8 cellular contexts compared by ENCODE assay signal in genomic region chr20:18001131-18001921, GRCh38. TPM values are rescaled to one million over a fixed set of nuclear protein-coding genes. Genes with fewer than 3 reads are reported as not detected.
DNase-seq lines count a peak whose midpoint lies in the region; ATAC-seq and TF ChIP-seq lines count a peak whose summit lies in the region.

No MANE protein-coding gene starts in this region.

- TF ChIP-seq POLR2A in GM18505 (IDR thresholded peaks at IDR 0.05; ENCODE audit: borderline replicate concordance, extremely low read depth, insufficient read depth, insufficient read length) = no peak

- no peak overlapping the region for H3K27ac ChIP-seq in right atrium auricular region

- no peaks in the 10 kb centered on the region for H3K36me3 ChIP-seq in right atrium auricular region

- H3K4me3 ChIP-seq in astrocyte of the spinal cord (ENCODE audit: low read depth, low read length) (no peak overlapping the region), right atrium auricular region (no peak overlapping the region)

- H3K4me1 ChIP-seq in right atrium auricular region = peaks cover 0 to under 1% of the 10 kb centered on the region in 2 donors

- no peak overlapping the region for H3K4me3 Mint-ChIP-seq in stimulated activated naive B cell treated with anti-CD40 and anti-IgM and Interleukin-4, amounts not matched to agents 10 μg/mL and 1 μg/mL and 100 μg/mL, for 72 hours

- no peak for TF ChIP-seq CTCF in astrocyte of the spinal cord (IDR thresholded peaks at IDR 0.05; ENCODE audit: low read depth, low read length)
- TF ChIP-seq CTCF in right atrium auricular region (IDR thresholded peaks at IDR 0.05) = no peak

- DNase-seq in GOT3 (lab: John Stamatoyannopoulos, UW) (peak; percentile 81), astrocyte of the spinal cord (ENCODE audit: low read depth, low spot score) (peak; percentile 79), right atrium auricular region (ENCODE audit: low spot score) (peak; percentile 91), NCI-H1092 treated with DMSO at 0.1 percent for 48 hours (lab: John Stamatoyannopoulos, UW) (no peak), SK-N-DZ (ENCODE audit: low spot score) (no peak)
- no peak for DNase-seq in stimulated activated naive B cell treated with anti-CD40 and anti-IgM and Interleukin-4, amounts not matched to agents 10 μg/mL and 1 μg/mL and 100 μg/mL, for 72 hours

- in situ Hi-C loops in astrocyte of the spinal cord (cut with HindIII; ENCODE audit: low sequenced_read_pairs) = no loop called here

- H3K9me3 Mint-ChIP-seq in stimulated activated naive B cell treated with anti-CD40 and anti-IgM and Interleukin-4, amounts not matched to agents 10 μg/mL and 1 μg/mL and 100 μg/mL, for 72 hours = no peaks in the 10 kb centered on the region

- no peaks in the 10 kb centered on the region for H3K27me3 Mint-ChIP-seq in stimulated activated naive B cell treated with anti-CD40 and anti-IgM and Interleukin-4, amounts not matched to agents 10 μg/mL and 1 μg/mL and 100 μg/mL, for 72 hours

- no peaks in the 10 kb centered on the region for H3K9me3 ChIP-seq in right atrium auricular region

- H3K36me3 Mint-ChIP-seq in stimulated activated naive B cell treated with anti-CD40 and anti-IgM and Interleukin-4, amounts not matched to agents 10 μg/mL and 1 μg/mL and 100 μg/mL, for 72 hours = no peaks in the 10 kb centered on the region

- H3K27me3 ChIP-seq in right atrium auricular region = no peaks in the 10 kb centered on the region

- ATAC-seq in stimulated activated naive B cell treated with anti-CD40 and anti-IgM and Interleukin-4, amounts not matched to agents 10 μg/mL and 1 μg/mL and 100 μg/mL, for 72 hours (replicated peaks) = no peak
- ATAC-seq in GM18505 (IDR thresholded peaks at IDR 0.05; ENCODE audit: unreplicated experiment) (no peak), GM21367 (IDR thresholded peaks at IDR 0.05; ENCODE audit: unreplicated experiment) (no peak)

- peak overlapping the region; percentile 59 for H3K27ac Mint-ChIP-seq in stimulated activated naive B cell treated with anti-CD40 and anti-IgM and Interleukin-4, amounts not matched to agents 10 μg/mL and 1 μg/mL and 100 μg/mL, for 72 hours

- peaks cover 40 to 49% of the 10 kb centered on the region in 2 donors for H3K4me1 Mint-ChIP-seq in stimulated activated naive B cell treated with anti-CD40 and anti-IgM and Interleukin-4, amounts not matched to agents 10 μg/mL and 1 μg/mL and 100 μg/mL, for 72 hours

RNA-seq across cellular contexts. Expression of gene MGME1, which starts 32.5 kb away (rescaled TPM):
- 1 to 10 TPM; 2.7 to 7.1 TPM for total RNA-seq in right atrium auricular region
- 34.0 and 36.0 TPM in 2 replicates for polyA plus RNA-seq in SK-N-DZ (2014; cell fraction: cytosol; rRNA removed)
- polyA plus RNA-seq in SK-N-DZ (2014; cell fraction: nucleus; rRNA removed) = 24.1 and 28.0 TPM in 2 replicates

RNA-seq across cellular contexts. Expression of gene SNX5, which starts 32.7 kb away (rescaled TPM):
- 10 to 100 TPM; 37.3 to 50.3 TPM for total RNA-seq in right atrium auricular region
- 112 and 140 TPM in 2 replicates for polyA plus RNA-seq in SK-N-DZ (2014; cell fraction: cytosol; rRNA removed)
- 300 and 347 TPM in 2 replicates for polyA plus RNA-seq in SK-N-DZ (2014; cell fraction: nucleus; rRNA removed)

RNA-seq across cellular contexts. Expression of gene OVOL2, which starts 56.4 kb away (rescaled TPM):
- not detected for total RNA-seq in right atrium auricular region
- polyA plus RNA-seq in SK-N-DZ (2014; cell fraction: cytosol; rRNA removed) = not detected in 2 replicates
- polyA plus RNA-seq in SK-N-DZ (2014; cell fraction: nucleus; rRNA removed) = 1.7 TPM in 1 of 2 replicates, not detected in the other

Comparison
In these comparisons a context has a peak if more than half of its experiments do, and no peak if none do; other contexts are left out.
1. DNase-seq: peak in GOT3 (single experiment), astrocyte of the spinal cord (single experiment) and right atrium auricular region (single experiment); none in stimulated activated naive B cell treated with anti-CD40 and anti-IgM and Interleukin-4, amounts not matched to agents 10 μg/mL and 1 μg/mL and 100 μg/mL, for 72 hours (single experiment), NCI-H1092 treated with DMSO at 0.1 percent for 48 hours (single experiment) and SK-N-DZ (single experiment).